Comparison of ENCODE assay signal across 1 cellular context in genomic region chr3:172591876-172592771, GRCh38.
TF ChIP-seq lines count a peak whose summit lies in the region.

No MANE protein-coding gene starts in this region.

TF ChIP-seq in GM12878, 131 proteins besides CTCF, POLR2A, EP300 and RAD21 (continued from another document):
- TF ChIP-seq USF2 (IDR thresholded peaks at IDR 0.05; ENCODE audit: borderline replicate concordance, low read depth, low read length): no peak
- TF ChIP-seq SUPT20H (IDR thresholded peaks at IDR 0.05; ENCODE audit: borderline replicate concordance, control insufficient read depth, low read depth, low read length): no peak
- peak; percentile 88 for TF ChIP-seq CBX5 (IDR thresholded peaks at IDR 0.05; ENCODE audit: low read depth)
- TF ChIP-seq FOXK2 (IDR thresholded peaks at IDR 0.05): no peak
- TF ChIP-seq YBX1 (IDR thresholded peaks at IDR 0.05): no peak
- peak; percentile 60; the same call in 1 of the 2 replicates for TF ChIP-seq ELK1 (IDR thresholded peaks at IDR 0.05; ENCODE audit: low read depth, low read length)
- peak; percentile 85 for TF ChIP-seq JUNB (IDR thresholded peaks at IDR 0.05)
- peak; percentile 97 for TF ChIP-seq BCL11A (IDR thresholded peaks at IDR 0.05; ENCODE audit: low read depth, low read length)
- no peak for TF ChIP-seq BCLAF1 (IDR thresholded peaks at IDR 0.05)
- no peak for TF ChIP-seq SREBF2 (IDR thresholded peaks at IDR 0.05; ENCODE audit: low read length)
- TF ChIP-seq TCF7 (IDR thresholded peaks at IDR 0.05; ENCODE audit: borderline replicate concordance): peak; percentile 99
- TF ChIP-seq ESRRA (IDR thresholded peaks at IDR 0.05; ENCODE audit: low read length): no peak
- no peak for TF ChIP-seq E2F8 (IDR thresholded peaks at IDR 0.05; ENCODE audit: low read depth, partially characterized antibody)
- TF ChIP-seq RB1 (IDR thresholded peaks at IDR 0.05; ENCODE audit: borderline replicate concordance): peak; percentile 34; the same call in 1 of the 2 replicates
- no peak for TF ChIP-seq NFYA (IDR thresholded peaks at IDR 0.05; ENCODE audit: borderline replicate concordance, low read depth, low read length)
- peak; percentile 37; the same call in 1 of the 2 replicates for TF ChIP-seq RAD51 (IDR thresholded peaks at IDR 0.05)
- peak; percentile 85 for TF ChIP-seq BMI1 (IDR thresholded peaks at IDR 0.05; ENCODE audit: borderline replicate concordance)
- TF ChIP-seq MTA3 (IDR thresholded peaks at IDR 0.05; ENCODE audit: borderline replicate concordance, low read length): peak; percentile 99; the same call in 1 of the 2 replicates
- peak; percentile 99 for TF ChIP-seq CBFB (IDR thresholded peaks at IDR 0.05; ENCODE audit: low read depth)
- peak; percentile 98 for TF ChIP-seq MLLT1 (IDR thresholded peaks at IDR 0.05)
- peak in 1 of 2 experiments; percentile 98; a peak in 2 of 4 replicates for TF ChIP-seq ETV6 (conservative IDR thresholded peaks at IDR 0.05 in 1 of 2, IDR thresholded peaks at IDR 0.05 in 1 of 2; ENCODE audit: borderline replicate concordance in 1 of 2, low read depth in 1 of 2)
- TF ChIP-seq E4F1 (IDR thresholded peaks at IDR 0.05; ENCODE audit: borderline replicate concordance, partially characterized antibody): no peak
- peak; percentile 99 for TF ChIP-seq ATF2 (IDR thresholded peaks at IDR 0.05; ENCODE audit: low read length)
- TF ChIP-seq MAX (IDR thresholded peaks at IDR 0.05; ENCODE audit: low read depth, low read length): no peak
- TF ChIP-seq HDAC6 (IDR thresholded peaks at IDR 0.05; ENCODE audit: unreplicated experiment): no peak
- TF ChIP-seq LARP7 (IDR thresholded peaks at IDR 0.05): 0 out of 2 replicates have a peak, but pooled peaks have one; percentile 42
- no peak for TF ChIP-seq SRF (IDR thresholded peaks at IDR 0.05; ENCODE audit: low read depth in 2 of 2, low read length in 2 of 2)
- no peak for TF ChIP-seq SIX5 (IDR thresholded peaks at IDR 0.05; ENCODE audit: low read depth, low read length, severe bottlenecking)
- peak; percentile 67; the same call in 1 of the 2 replicates for TF ChIP-seq ZNF207 (IDR thresholded peaks at IDR 0.05; ENCODE audit: borderline replicate concordance)
- TF ChIP-seq HCFC1 (IDR thresholded peaks at IDR 0.05; ENCODE audit: low read length): no peak
- no peak for TF ChIP-seq CBX3 (IDR thresholded peaks at IDR 0.05; ENCODE audit: borderline replicate concordance, low read depth)
- no peak for TF ChIP-seq E2F4 (IDR thresholded peaks at IDR 0.05; ENCODE audit: low read depth, low read length)
- peak; percentile 58; the same call in 1 of the 2 replicates for TF ChIP-seq MEF2A (IDR thresholded peaks at IDR 0.05; ENCODE audit: insufficient read depth, low read depth, low read length)
- TF ChIP-seq SREBF1 (IDR thresholded peaks at IDR 0.05; ENCODE audit: low read length): no peak
- no peak for TF ChIP-seq CUX1 (IDR thresholded peaks at IDR 0.05; ENCODE audit: insufficient replicate concordance, low read depth, low read length)
- TF ChIP-seq RUNX3 (IDR thresholded peaks at IDR 0.05; ENCODE audit: low read length): peak; percentile 100
- TF ChIP-seq STAT1 (conservative IDR thresholded peaks at IDR 0.05): no peak
- no peak for TF ChIP-seq CHD1 (IDR thresholded peaks at IDR 0.05; ENCODE audit: low read depth, low read length)
